Comparison of ENCODE assay signal across 1 cellular context in the genomic region with DNA sequence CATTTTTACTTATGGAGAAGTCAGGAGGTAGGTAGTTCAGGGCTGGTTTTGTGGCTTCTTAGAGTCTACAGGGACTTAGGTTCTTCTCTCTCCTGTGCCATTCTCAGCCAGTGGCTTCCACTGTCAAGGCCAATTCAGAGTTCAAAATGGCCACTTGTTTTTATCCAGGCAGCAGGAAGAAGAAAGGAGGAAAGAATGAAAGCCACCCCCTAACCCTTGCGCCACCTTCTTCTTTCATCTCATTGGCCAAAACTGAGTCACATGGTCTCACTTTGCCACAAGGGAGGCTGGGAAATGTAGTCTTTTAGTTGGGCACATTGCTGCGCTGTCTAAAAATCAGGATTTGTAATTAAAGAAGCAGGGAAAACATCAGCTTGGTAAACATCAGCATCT.
TF ChIP-seq lines count a peak whose summit lies in the region.

No MANE protein-coding gene starts in this region.

TF ChIP-seq in H1, 55 proteins besides CTCF, POLR2A, EP300 and RAD21 (continued from another document):
- TF ChIP-seq HDAC2 (IDR thresholded peaks at IDR 0.05; ENCODE audit: borderline replicate concordance in 1 of 2, low read depth in 2 of 2, low read length in 2 of 2) (no peak), TEAD4 (IDR thresholded peaks at IDR 0.05; ENCODE audit: low read depth, low read length) (no peak), SUZ12 (IDR thresholded peaks at IDR 0.05; ENCODE audit: low read length) (no peak), SIRT6 (IDR thresholded peaks at IDR 0.05; ENCODE audit: low read length) (no peak), KDM1A (IDR thresholded peaks at IDR 0.05; ENCODE audit: borderline replicate concordance, low read length) (no peak), TBP (IDR thresholded peaks at IDR 0.05; ENCODE audit: low read depth, low read length) (no peak), CBX5 (IDR thresholded peaks at IDR 0.05; ENCODE audit: low read depth, low read length) (no peak), RXRA (IDR thresholded peaks at IDR 0.05; ENCODE audit: insufficient read depth, low read depth, low read length) (no peak), SIX5 (IDR thresholded peaks at IDR 0.05; ENCODE audit: low read depth, low read length) (peak; percentile 78), YY1 (IDR thresholded peaks at IDR 0.05; ENCODE audit: low read depth, low read length) (peak; percentile 94), CTBP2 (IDR thresholded peaks at IDR 0.05; ENCODE audit: borderline replicate concordance, insufficient read depth, insufficient read length, low read length) (no peak), BACH1 (IDR thresholded peaks at IDR 0.05; ENCODE audit: low read length) (no peak), SP1 (IDR thresholded peaks at IDR 0.05; ENCODE audit: low read depth, low read length) (no peak; the same call in 1 of the 2 replicates), KDM4A (IDR thresholded peaks at IDR 0.05; ENCODE audit: low read depth, low read length, severe bottlenecking) (no peak), BCL11A (IDR thresholded peaks at IDR 0.05; ENCODE audit: low read depth in 2 of 2, low read length in 2 of 2) (no peak), JUND (IDR thresholded peaks at IDR 0.05; ENCODE audit: low read length) (no peak), BRCA1 (IDR thresholded peaks at IDR 0.05; ENCODE audit: low read depth, low read length) (no peak), SIN3A (conservative IDR thresholded peaks at IDR 0.05 in 1 of 2, IDR thresholded peaks at IDR 0.05 in 1 of 2; ENCODE audit: low read depth in 1 of 2, low read length in 2 of 2) (no peak), TAF7 (optimal IDR thresholded peaks at IDR 0.05; ENCODE audit: borderline replicate concordance, low read depth, low read length) (no peak), CBX8 (IDR thresholded peaks at IDR 0.05; ENCODE audit: borderline replicate concordance, low read depth, low read length) (no peak), SRF (IDR thresholded peaks at IDR 0.05; ENCODE audit: low read depth, low read length) (no peak), RFX5 (IDR thresholded peaks at IDR 0.05; ENCODE audit: borderline replicate concordance, low read depth, low read length) (no peak)
- TF ChIP-seq, protein P1, sequence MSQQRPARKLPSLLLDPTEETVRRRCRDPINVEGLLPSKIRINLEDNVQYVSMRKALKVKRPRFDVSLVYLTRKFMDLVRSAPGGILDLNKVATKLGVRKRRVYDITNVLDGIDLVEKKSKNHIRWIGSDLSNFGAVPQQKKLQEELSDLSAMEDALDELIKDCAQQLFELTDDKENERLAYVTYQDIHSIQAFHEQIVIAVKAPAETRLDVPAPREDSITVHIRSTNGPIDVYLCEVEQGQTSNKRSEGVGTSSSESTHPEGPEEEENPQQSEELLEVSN (IDR thresholded peaks at IDR 0.05) = no peak
- TF ChIP-seq, protein P2, sequence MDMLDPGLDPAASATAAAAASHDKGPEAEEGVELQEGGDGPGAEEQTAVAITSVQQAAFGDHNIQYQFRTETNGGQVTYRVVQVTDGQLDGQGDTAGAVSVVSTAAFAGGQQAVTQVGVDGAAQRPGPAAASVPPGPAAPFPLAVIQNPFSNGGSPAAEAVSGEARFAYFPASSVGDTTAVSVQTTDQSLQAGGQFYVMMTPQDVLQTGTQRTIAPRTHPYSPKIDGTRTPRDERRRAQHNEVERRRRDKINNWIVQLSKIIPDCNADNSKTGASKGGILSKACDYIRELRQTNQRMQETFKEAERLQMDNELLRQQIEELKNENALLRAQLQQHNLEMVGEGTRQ (IDR thresholded peaks at IDR 0.05; ENCODE audit: low read length) = peak; percentile 86
